8 cellular contexts compared by ENCODE assay signal in the genomic region with DNA sequence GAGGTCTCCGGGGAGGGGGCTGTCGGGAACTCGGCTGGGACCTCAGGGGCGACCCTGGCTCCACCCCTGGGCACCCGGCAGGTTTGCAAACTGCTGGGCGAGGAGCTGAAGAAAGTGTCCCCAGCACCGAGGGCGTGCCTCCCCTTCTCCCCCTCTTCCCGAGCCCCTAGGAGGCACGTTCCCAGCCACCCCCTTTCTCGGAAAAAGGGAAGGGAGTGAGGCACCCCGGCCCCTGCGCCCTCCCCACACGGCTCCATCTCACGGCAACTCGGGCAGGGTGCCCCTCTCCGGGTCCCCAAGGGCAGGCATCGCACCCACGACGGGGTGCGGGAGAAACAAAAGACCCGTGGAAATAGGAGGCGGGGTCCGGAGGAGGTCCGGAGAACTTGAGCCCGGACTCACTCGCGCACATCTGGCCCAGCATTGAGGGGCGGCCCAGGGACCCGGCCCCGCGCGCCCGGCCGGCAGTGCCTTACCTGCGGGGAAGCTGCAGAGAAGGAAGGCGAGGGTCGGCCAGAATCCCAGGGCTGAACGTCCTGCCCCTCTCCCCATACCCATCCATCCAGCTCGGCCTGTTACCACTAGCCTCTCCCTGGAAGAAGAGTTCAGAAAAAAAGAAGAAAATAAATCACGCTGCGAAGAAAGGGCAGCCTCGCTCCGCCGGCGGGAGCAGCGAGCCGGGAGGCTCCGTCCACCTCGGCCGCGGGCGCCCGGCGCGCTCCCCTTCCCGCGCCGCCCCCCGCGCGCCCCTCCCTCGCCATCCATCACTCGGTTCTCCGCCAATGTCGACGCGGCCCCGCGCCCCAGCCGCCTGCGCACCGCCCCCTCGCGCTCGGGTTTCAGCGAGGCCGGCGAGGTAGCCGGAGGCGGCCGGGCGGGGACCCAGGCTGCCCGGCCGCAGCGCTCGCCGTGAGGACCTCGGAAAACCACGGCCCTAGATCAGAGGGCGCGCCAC. TPM values are rescaled to one million over a fixed set of nuclear protein-coding genes. Genes with fewer than 3 reads are reported as not detected.
DNase-seq lines count a peak whose midpoint lies in the region; ATAC-seq and TF ChIP-seq lines count a peak whose summit lies in the region.

No MANE protein-coding gene starts in this region.

- H3K27ac Mint-ChIP-seq in T-cell (no peak overlapping the region), naive B cell (no peak overlapping the region)

- CTCF ChIA-PET in AG04449 (lab: Yijun Ruan, JAX) = interaction anchor here (0.6 to 5.0 kb wide), 6 partner anchors 12 to 1047 kb away, joined by 3 to 31 read pairs (median 6); a partner anchor contains a TSS
- CTCF ChIA-PET in HEK293 (lab: Yijun Ruan, JAX) = interaction anchor here (0.7 to 4.3 kb wide), 3 partner anchors 15 to 901 kb away, joined by 3 to 25 read pairs (median 4); no protein-coding TSS in a partner anchor
- CTCF ChIA-PET in T-cell (lab: Charles Lee) = no interaction called here

- ATAC-seq in T-cell (replicated peaks in 1 of 4) (peak in 1 of 4 experiments; percentile 20), naive B cell (ENCODE audit: low read depth in 2 of 2) (no peak), GM21447 (IDR thresholded peaks at IDR 0.05; ENCODE audit: unreplicated experiment) (no peak), GM18498 (IDR thresholded peaks at IDR 0.05; ENCODE audit: unreplicated experiment) (no peak)

- no peaks in the 10 kb centered on the region for H3K9me3 ChIP-seq in HEK293 (ENCODE audit: control insufficient read depth, insufficient read depth, low read depth, low read length)

- POLR2A ChIA-PET in AG04449 (lab: Yijun Ruan, JAX) (interaction anchor here (0.6 to 0.9 kb wide), 2 partner anchors 647 to 757 kb away, joined by 3 to 7 read pairs; no protein-coding TSS in a partner anchor), HEK293 (lab: Yijun Ruan, JAX) (interaction anchor here (1.0 to 1.5 kb wide), 2 partner anchors 8 to 15 kb away, joined by 3 to 5 read pairs; no protein-coding TSS in a partner anchor), T-cell (lab: Charles Lee) (interaction anchor here in 1 of 2 donors (0.7 kb wide), 1 partner anchor 48 kb away, joined by 14 read pairs; no protein-coding TSS in a partner anchor)

- H3K4me1 ChIP-seq in HEK293 (ENCODE audit: control insufficient read depth, insufficient read depth, low read length) = peaks cover 40% of the 10 kb centered on the region

- peak overlapping the region; percentile 87 for H3K27ac ChIP-seq in HEK293 (ENCODE audit: extremely low read depth, low read depth, low read length)

- H3K27me3 Mint-ChIP-seq in T-cell = peaks cover 49 to 60% of the 10 kb centered on the region in 2 donors
- H3K27me3 Mint-ChIP-seq in naive B cell = peaks cover 46 to 79% (median 64%) of the 10 kb centered on the region in 3 donors

- H3K4me3 ChIP-seq in AG04449 (ENCODE audit: low read depth, low read length) (peak overlapping the region; percentile 72), HEK293 (ENCODE audit: low read depth, low read length) (peak overlapping the region; percentile 72)

- H3K4me3 Mint-ChIP-seq in T-cell (peak overlapping the region; percentile 28 to 81 (median 37)), naive B cell (peak overlapping the region in 5 of 8 donors; percentile 25 to 71 (median 44))

- TF ChIP-seq CTCF in AG04449 (IDR thresholded peaks at IDR 0.05; ENCODE audit: insufficient read depth, low read length, missing control alignments) = no peak
- TF ChIP-seq CTCF in HEK293 (tag by site-specific recombination; IDR thresholded peaks at IDR 0.05) = peak; percentile 30; the same call in 1 of the 2 replicates

- peaks cover 16 to 22% (median 17%) of the 10 kb centered on the region in 3 donors for H3K4me1 Mint-ChIP-seq in T-cell
- H3K4me1 Mint-ChIP-seq in naive B cell = peaks cover 14 to 27% (median 16%) of the 10 kb centered on the region in 3 donors

- no peaks in the 10 kb centered on the region for H3K36me3 Mint-ChIP-seq in T-cell
- H3K36me3 Mint-ChIP-seq in naive B cell = peaks cover 0 to 7% of the 10 kb centered on the region in 2 donors

- no peaks in the 10 kb centered on the region for H3K9me3 Mint-ChIP-seq in T-cell
- H3K9me3 Mint-ChIP-seq in naive B cell = peaks cover 0 to 2% (median 0%) of the 10 kb centered on the region in 7 donors

- no peaks in the 10 kb centered on the region for H3K36me3 ChIP-seq in HEK293 (ENCODE audit: control insufficient read depth in 2 of 2, insufficient read depth in 1 of 2, low read length in 2 of 2)

- DNase-seq in AG04449 (ENCODE audit: low read depth, low spot score) (no peak), T-cell (no peak), fibroblast of peridontal ligament (ENCODE audit: extremely low read depth) (peak; percentile 58), naive B cell (no peak)
- DNase-seq in activated CD4-positive, alpha-beta T cell treated with anti-CD3 and anti-CD28 coated beads for 1 hour = no peak

TF ChIP-seq in HEK293, 187 proteins besides CTCF, POLR2A, EP300 and RAD21 (continues in another document):
- TF ChIP-seq, protein P1, sequence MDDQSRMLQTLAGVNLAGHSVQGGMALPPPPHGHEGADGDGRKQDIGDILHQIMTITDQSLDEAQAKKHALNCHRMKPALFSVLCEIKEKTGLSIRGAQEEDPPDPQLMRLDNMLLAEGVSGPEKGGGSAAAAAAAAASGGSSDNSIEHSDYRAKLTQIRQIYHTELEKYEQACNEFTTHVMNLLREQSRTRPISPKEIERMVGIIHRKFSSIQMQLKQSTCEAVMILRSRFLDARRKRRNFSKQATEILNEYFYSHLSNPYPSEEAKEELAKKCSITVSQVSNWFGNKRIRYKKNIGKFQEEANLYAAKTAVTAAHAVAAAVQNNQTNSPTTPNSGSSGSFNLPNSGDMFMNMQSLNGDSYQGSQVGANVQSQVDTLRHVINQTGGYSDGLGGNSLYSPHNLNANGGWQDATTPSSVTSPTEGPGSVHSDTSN (CRISPR knock-in tag; IDR thresholded peaks at IDR 0.05) = peak; percentile 89; the same call in 1 of the 2 replicates
- TF ChIP-seq, protein P2, sequence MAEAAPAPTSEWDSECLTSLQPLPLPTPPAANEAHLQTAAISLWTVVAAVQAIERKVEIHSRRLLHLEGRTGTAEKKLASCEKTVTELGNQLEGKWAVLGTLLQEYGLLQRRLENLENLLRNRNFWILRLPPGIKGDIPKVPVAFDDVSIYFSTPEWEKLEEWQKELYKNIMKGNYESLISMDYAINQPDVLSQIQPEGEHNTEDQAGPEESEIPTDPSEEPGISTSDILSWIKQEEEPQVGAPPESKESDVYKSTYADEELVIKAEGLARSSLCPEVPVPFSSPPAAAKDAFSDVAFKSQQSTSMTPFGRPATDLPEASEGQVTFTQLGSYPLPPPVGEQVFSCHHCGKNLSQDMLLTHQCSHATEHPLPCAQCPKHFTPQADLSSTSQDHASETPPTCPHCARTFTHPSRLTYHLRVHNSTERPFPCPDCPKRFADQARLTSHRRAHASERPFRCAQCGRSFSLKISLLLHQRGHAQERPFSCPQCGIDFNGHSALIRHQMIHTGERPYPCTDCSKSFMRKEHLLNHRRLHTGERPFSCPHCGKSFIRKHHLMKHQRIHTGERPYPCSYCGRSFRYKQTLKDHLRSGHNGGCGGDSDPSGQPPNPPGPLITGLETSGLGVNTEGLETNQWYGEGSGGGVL (tag by site-specific recombination; IDR thresholded peaks at IDR 0.05) = no peak; the same call in 1 of the 2 replicates
- TF ChIP-seq ZNF529 (tag by site-specific recombination; IDR thresholded peaks at IDR 0.05; ENCODE audit: insufficient replicate concordance) = no peak
- TF ChIP-seq ZBTB8A (tag by site-specific recombination; IDR thresholded peaks at IDR 0.05) = peak; percentile 78
- TF ChIP-seq, protein P3, sequence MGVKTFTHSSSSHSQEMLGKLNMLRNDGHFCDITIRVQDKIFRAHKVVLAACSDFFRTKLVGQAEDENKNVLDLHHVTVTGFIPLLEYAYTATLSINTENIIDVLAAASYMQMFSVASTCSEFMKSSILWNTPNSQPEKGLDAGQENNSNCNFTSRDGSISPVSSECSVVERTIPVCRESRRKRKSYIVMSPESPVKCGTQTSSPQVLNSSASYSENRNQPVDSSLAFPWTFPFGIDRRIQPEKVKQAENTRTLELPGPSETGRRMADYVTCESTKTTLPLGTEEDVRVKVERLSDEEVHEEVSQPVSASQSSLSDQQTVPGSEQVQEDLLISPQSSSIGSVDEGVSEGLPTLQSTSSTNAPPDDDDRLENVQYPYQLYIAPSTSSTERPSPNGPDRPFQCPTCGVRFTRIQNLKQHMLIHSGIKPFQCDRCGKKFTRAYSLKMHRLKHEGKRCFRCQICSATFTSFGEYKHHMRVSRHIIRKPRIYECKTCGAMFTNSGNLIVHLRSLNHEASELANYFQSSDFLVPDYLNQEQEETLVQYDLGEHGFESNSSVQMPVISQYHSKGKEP (tag by site-specific recombination; IDR thresholded peaks at IDR 0.05) = 0 out of 2 replicates have a peak, but pooled peaks have one; percentile 25
- TF ChIP-seq IKZF3 (tag by site-specific recombination; IDR thresholded peaks at IDR 0.05) = peak; percentile 14; the same call in 1 of the 2 replicates
- TF ChIP-seq, protein P4, sequence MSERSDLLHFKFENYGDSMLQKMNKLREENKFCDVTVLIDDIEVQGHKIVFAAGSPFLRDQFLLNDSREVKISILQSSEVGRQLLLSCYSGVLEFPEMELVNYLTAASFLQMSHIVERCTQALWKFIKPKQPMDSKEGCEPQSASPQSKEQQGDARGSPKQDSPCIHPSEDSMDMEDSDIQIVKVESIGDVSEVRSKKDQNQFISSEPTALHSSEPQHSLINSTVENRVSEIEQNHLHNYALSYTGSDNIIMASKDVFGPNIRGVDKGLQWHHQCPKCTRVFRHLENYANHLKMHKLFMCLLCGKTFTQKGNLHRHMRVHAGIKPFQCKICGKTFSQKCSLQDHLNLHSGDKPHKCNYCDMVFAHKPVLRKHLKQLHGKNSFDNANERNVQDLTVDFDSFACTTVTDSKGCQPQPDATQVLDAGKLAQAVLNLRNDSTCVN (tag by site-specific recombination; optimal IDR thresholded peaks at IDR 0.05) = peak; percentile 79
- peak; percentile 30; the same call in 1 of the 2 replicates for TF ChIP-seq ZXDB (tag by site-specific recombination; IDR thresholded peaks at IDR 0.05)
- TF ChIP-seq PRDM1 (tag by site-specific recombination; IDR thresholded peaks at IDR 0.05) = 0 out of 2 replicates have a peak, but pooled peaks have one; percentile 45
- peak; percentile 62 for TF ChIP-seq GLIS2 (tag by site-specific recombination; IDR thresholded peaks at IDR 0.05)
- TF ChIP-seq ZNF133 (tag by site-specific recombination; IDR thresholded peaks at IDR 0.05) = no peak
- TF ChIP-seq KLF10 (tag by site-specific recombination; IDR thresholded peaks at IDR 0.05) = peak; percentile 72
- no peak for TF ChIP-seq ZNF629 (tag by site-specific recombination; IDR thresholded peaks at IDR 0.05)
- peak; percentile 51; the same call in 1 of the 2 replicates for TF ChIP-seq ZBTB20 (tag by site-specific recombination; IDR thresholded peaks at IDR 0.05)
- TF ChIP-seq YY1 (tag by site-specific recombination; IDR thresholded peaks at IDR 0.05) = no peak
- TF ChIP-seq ZNF48 (tag by site-specific recombination; IDR thresholded peaks at IDR 0.05) = no peak
- 0 out of 2 replicates have a peak, but pooled peaks have one; percentile 41 for TF ChIP-seq ZNF76 (tag by site-specific recombination; IDR thresholded peaks at IDR 0.05; ENCODE audit: borderline replicate concordance, low read depth)

RNA-seq across cellular contexts. Expression of a gene that starts 16.3 kb away (rescaled TPM):
- total RNA-seq in T-cell = under 1 TPM in 3 of 5 donors, not detected in 2; 0.15 to 0.44 (median 0.23) TPM
- polyA plus RNA-seq in naive B cell (ENCODE audit: low read depth in 6 of 6) = not detected

Comparison
In these comparisons a context has a peak if more than half of its experiments do, and no peak if none do; other contexts are left out.
1. CTCF ChIA-PET loops: an anchor here in AG04449 (0.6 to 5.0 kb wide) and HEK293 (0.7 to 4.3 kb wide); none called in T-cell.